ENCODE assay signal across 1 cellular context in the genomic region with DNA sequence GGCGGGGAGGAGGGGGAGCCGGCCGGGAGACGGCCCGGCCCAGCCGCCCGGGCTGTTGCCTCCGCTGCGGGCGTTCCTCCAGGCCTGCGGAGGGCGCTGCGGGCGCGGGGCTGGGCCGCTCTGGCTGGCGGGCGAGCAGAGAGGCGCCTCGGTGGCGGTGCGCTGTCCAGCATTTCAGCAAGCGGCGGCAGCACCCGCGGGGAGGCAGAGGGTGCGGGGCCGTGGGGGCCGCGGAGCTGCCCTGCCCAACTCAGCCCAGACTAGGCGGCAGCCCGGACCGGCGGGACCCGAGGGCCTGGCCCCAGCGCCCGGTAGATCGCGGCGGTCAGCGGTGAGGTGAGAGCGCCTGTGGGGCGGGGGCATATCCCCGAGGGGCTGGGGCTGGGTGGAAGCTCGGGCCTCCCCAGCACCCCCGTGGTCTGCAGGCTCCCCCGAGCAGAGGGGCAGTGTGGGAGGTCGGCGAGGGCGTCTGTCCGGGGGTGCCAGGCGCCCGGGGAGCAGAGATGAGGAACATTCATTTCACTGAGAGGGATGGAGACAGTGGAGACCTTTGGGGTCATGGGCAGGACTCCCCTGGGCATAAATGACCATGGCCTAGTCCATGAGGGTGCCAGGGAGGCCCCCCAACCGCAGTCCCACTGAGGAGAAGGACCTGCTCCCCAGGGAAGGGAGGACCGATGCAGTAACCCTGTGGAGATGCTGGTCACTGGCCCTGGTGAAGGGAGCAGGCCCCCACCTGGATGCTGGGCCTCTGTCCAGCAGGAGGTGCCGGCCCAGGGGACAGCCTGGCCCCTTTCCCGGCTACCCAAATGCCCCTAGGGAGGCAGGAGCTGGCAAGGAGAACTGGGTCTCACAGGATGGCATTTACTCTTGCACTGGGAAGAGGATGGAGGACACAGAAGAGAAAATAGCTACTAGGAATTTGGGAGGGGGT.
A peak's percentile ranks its signal among the peaks of the same experiment; 100 is the strongest.
TF ChIP-seq lines count a peak whose summit lies in the region.

A gene with protein sequence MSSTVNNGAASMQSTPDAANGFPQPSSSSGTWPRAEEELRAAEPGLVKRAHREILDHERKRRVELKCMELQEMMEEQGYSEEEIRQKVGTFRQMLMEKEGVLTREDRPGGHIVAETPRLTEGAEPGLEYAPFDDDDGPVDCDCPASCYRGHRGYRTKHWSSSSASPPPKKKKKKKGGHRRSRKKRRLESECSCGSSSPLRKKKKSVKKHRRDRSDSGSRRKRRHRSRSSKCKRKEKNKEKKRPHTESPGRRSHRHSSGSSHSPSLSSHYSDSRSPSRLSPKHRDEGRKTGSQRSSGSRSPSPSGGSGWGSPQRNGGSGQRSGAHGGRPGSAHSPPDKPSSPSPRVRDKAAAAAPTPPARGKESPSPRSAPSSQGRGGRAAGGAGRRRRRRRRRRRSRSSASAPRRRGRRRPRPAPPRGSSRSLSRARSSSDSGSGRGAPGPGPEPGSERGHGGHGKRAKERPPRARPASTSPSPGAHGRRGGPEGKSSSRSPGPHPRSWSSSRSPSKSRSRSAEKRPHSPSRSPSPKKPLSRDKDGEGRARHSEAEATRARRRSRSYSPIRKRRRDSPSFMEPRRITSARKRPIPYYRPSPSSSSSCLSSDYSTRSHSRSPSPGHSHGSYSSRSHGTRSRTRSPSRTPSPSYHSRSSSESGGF (plus strand): TSS at position 165 of the 934 bp plus-strand sequence. CDS start 33,171 bp downstream, outside the sequence.

TF ChIP-seq in GM12878, 131 proteins besides CTCF, POLR2A, EP300 and RAD21 (continued from another document):
- TF ChIP-seq, protein P1, sequence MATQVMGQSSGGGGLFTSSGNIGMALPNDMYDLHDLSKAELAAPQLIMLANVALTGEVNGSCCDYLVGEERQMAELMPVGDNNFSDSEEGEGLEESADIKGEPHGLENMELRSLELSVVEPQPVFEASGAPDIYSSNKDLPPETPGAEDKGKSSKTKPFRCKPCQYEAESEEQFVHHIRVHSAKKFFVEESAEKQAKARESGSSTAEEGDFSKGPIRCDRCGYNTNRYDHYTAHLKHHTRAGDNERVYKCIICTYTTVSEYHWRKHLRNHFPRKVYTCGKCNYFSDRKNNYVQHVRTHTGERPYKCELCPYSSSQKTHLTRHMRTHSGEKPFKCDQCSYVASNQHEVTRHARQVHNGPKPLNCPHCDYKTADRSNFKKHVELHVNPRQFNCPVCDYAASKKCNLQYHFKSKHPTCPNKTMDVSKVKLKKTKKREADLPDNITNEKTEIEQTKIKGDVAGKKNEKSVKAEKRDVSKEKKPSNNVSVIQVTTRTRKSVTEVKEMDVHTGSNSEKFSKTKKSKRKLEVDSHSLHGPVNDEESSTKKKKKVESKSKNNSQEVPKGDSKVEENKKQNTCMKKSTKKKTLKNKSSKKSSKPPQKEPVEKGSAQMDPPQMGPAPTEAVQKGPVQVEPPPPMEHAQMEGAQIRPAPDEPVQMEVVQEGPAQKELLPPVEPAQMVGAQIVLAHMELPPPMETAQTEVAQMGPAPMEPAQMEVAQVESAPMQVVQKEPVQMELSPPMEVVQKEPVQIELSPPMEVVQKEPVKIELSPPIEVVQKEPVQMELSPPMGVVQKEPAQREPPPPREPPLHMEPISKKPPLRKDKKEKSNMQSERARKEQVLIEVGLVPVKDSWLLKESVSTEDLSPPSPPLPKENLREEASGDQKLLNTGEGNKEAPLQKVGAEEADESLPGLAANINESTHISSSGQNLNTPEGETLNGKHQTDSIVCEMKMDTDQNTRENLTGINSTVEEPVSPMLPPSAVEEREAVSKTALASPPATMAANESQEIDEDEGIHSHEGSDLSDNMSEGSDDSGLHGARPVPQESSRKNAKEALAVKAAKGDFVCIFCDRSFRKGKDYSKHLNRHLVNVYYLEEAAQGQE (IDR thresholded peaks at IDR 0.05; ENCODE audit: low read depth, low read length): peak; percentile 99
- TF ChIP-seq BMI1 (IDR thresholded peaks at IDR 0.05; ENCODE audit: borderline replicate concordance): no peak
- no peak for TF ChIP-seq CHD4 (IDR thresholded peaks at IDR 0.05)
- TF ChIP-seq EGR1 (IDR thresholded peaks at IDR 0.05; ENCODE audit: borderline replicate concordance in 1 of 2, low read depth in 2 of 2, low read length in 2 of 2): peak in 1 of 2 experiments; percentile 93; a peak in 2 of 3 replicates
- no peak for TF ChIP-seq PML (IDR thresholded peaks at IDR 0.05; ENCODE audit: low read length)
- TF ChIP-seq, protein P2, sequence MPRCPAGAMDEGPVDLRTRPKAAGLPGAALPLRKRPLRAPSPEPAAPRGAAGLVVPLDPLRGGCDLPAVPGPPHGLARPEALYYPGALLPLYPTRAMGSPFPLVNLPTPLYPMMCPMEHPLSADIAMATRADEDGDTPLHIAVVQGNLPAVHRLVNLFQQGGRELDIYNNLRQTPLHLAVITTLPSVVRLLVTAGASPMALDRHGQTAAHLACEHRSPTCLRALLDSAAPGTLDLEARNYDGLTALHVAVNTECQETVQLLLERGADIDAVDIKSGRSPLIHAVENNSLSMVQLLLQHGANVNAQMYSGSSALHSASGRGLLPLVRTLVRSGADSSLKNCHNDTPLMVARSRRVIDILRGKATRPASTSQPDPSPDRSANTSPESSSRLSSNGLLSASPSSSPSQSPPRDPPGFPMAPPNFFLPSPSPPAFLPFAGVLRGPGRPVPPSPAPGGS (IDR thresholded peaks at IDR 0.05; ENCODE audit: borderline replicate concordance, insufficient read depth, low read depth, low read length, poor library complexity, severe bottlenecking): no peak
- 0 out of 2 replicates have a peak, but pooled peaks have one; percentile 19 for TF ChIP-seq SMC3 (IDR thresholded peaks at IDR 0.05; ENCODE audit: borderline replicate concordance, low read length)
- TF ChIP-seq KLF5 (IDR thresholded peaks at IDR 0.05; ENCODE audit: partially characterized antibody): no peak
- TF ChIP-seq SRF (IDR thresholded peaks at IDR 0.05; ENCODE audit: low read depth in 2 of 2, low read length in 2 of 2): no peak
- no peak for TF ChIP-seq CBFB (IDR thresholded peaks at IDR 0.05; ENCODE audit: low read depth)
- no peak for TF ChIP-seq NBN (IDR thresholded peaks at IDR 0.05)
- no peak for TF ChIP-seq EED (IDR thresholded peaks at IDR 0.05; ENCODE audit: low read depth)
- no peak for TF ChIP-seq HDGF (IDR thresholded peaks at IDR 0.05)
- no peak for TF ChIP-seq MTA2 (IDR thresholded peaks at IDR 0.05; ENCODE audit: low read depth)
- TF ChIP-seq, protein P3, sequence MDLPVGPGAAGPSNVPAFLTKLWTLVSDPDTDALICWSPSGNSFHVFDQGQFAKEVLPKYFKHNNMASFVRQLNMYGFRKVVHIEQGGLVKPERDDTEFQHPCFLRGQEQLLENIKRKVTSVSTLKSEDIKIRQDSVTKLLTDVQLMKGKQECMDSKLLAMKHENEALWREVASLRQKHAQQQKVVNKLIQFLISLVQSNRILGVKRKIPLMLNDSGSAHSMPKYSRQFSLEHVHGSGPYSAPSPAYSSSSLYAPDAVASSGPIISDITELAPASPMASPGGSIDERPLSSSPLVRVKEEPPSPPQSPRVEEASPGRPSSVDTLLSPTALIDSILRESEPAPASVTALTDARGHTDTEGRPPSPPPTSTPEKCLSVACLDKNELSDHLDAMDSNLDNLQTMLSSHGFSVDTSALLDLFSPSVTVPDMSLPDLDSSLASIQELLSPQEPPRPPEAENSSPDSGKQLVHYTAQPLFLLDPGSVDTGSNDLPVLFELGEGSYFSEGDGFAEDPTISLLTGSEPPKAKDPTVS (IDR thresholded peaks at IDR 0.05; ENCODE audit: low read depth, low read length): no peak
- peak; percentile 51; the same call in 1 of the 2 replicates for TF ChIP-seq TCF12 (IDR thresholded peaks at IDR 0.05; ENCODE audit: low read depth, low read length)
- TF ChIP-seq, protein P4, sequence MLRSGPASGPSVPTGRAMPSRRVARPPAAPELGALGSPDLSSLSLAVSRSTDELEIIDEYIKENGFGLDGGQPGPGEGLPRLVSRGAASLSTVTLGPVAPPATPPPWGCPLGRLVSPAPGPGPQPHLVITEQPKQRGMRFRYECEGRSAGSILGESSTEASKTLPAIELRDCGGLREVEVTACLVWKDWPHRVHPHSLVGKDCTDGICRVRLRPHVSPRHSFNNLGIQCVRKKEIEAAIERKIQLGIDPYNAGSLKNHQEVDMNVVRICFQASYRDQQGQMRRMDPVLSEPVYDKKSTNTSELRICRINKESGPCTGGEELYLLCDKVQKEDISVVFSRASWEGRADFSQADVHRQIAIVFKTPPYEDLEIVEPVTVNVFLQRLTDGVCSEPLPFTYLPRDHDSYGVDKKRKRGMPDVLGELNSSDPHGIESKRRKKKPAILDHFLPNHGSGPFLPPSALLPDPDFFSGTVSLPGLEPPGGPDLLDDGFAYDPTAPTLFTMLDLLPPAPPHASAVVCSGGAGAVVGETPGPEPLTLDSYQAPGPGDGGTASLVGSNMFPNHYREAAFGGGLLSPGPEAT (IDR thresholded peaks at IDR 0.05; ENCODE audit: low read depth): no peak
- no peak for TF ChIP-seq STAT1 (conservative IDR thresholded peaks at IDR 0.05)
- no peak for TF ChIP-seq CREM (IDR thresholded peaks at IDR 0.05; ENCODE audit: low read depth)
- TF ChIP-seq POLR2AphosphoS2 (IDR thresholded peaks at IDR 0.05; ENCODE audit: low read depth, low read length): no peak
- TF ChIP-seq PAX8 (IDR thresholded peaks at IDR 0.05): no peak
- TF ChIP-seq LARP7 (IDR thresholded peaks at IDR 0.05): peak; percentile 75
- no peak for TF ChIP-seq ASH2L (IDR thresholded peaks at IDR 0.05; ENCODE audit: borderline replicate concordance, low read depth)
- TF ChIP-seq RBBP5 (conservative IDR thresholded peaks at IDR 0.05): no peak
- no peak for TF ChIP-seq IKZF2 (IDR thresholded peaks at IDR 0.05)
- peak; percentile 71; the same call in 1 of the 2 replicates for TF ChIP-seq RB1 (IDR thresholded peaks at IDR 0.05; ENCODE audit: borderline replicate concordance)
